In the genomic region with DNA sequence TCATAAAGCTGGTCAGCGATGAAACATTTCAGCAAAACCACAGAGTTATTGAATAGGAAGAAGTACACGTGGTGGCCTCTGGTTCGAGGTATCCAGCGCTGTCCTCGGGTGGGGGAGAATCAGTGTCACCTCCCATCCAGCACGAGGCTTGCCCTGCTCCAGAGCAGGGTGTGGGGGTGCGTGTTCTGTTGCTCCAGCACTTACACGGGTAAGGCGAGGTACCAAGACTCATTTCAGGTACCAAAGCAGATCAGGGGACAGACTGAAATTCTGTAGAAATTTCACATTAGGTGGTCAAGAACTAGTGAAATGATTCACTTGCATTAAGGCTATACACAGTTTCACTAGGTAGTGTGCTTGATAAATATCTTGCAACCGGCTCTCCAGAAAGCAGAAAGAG, we compare ENCODE assay signal across 22 cellular contexts.
"Had no signal": no experiment of that assay in that cellular context is flagged by ENCODE, and none has a peak within 500 bp of the region (broad histone marks: within the 10 kb centered on the region; RNA-seq: fewer than 3 reads in every experiment).

No MANE protein-coding gene starts in this region.

- H3K27me3 ChIP-seq: colonic mucosa, upper lobe of right lung had no signal

- H3K9me3 ChIP-seq: colonic mucosa, heart right ventricle, lower lobe of right lung, thoracic aorta, upper lobe of right lung had no signal

- H3K27ac ChIP-seq: colonic mucosa, epithelial cell of prostate, heart right ventricle, lower lobe of right lung, thoracic aorta, upper lobe of right lung had no signal

- H3K4me1 ChIP-seq: colonic mucosa, heart right ventricle, lower lobe of right lung, upper lobe of right lung had no signal

- H3K36me3 ChIP-seq: colonic mucosa, heart right ventricle, lower lobe of right lung, thoracic aorta, upper lobe of right lung had no signal

- FAIRE-seq: bronchial epithelial cell, keratinocyte had no signal

- DNase-seq: activated CD4-positive, alpha-beta memory T cell treated with anti-CD3 and anti-CD28 coated beads for 36 hours; activated CD4-positive, alpha-beta T cell treated with anti-CD3 and anti-CD28 coated beads for 48 hours; activated CD4-positive, CD25-positive, alpha-beta regulatory T cell; activated naive CD4-positive, alpha-beta T cell; activated naive CD8-positive, alpha-beta T cell treated with anti-CD3 and anti-CD28 coated beads, Interleukin-2, amount 10 ng/mL, durations not matched to agents 7 days and 5 days; activated T-cell treated with anti-CD3 and anti-CD28 coated beads, Interleukin-2, amount 50 U/mL, for 1 hour; amygdala; colonic mucosa; heart right ventricle; left colon; lower lobe of right lung; naive thymus-derived CD4-positive, alpha-beta T cell; occipital lobe; stimulated activated CD4-positive, alpha-beta T cell treated with anti-CD3 and anti-CD28 coated beads, Interleukin-2, amount 100 ng/mL, for 48 hours; stimulated activated naive CD4-positive, alpha-beta T cell treated with Interleukin-2 at 50 U/mL for 16 hours; T-helper 1 cell; T-helper 9 cell; upper lobe of right lung had no signal

- H3K4me3 ChIP-seq: colonic mucosa, heart right ventricle, lower lobe of right lung, thoracic aorta, upper lobe of right lung had no signal

- ATAC-seq: heart right ventricle; left colon; lower lobe of right lung; naive thymus-derived CD4-positive, alpha-beta T cell; upper lobe of right lung had no signal
